ENCODE assay signal across 14 cellular contexts in the genomic region with DNA sequence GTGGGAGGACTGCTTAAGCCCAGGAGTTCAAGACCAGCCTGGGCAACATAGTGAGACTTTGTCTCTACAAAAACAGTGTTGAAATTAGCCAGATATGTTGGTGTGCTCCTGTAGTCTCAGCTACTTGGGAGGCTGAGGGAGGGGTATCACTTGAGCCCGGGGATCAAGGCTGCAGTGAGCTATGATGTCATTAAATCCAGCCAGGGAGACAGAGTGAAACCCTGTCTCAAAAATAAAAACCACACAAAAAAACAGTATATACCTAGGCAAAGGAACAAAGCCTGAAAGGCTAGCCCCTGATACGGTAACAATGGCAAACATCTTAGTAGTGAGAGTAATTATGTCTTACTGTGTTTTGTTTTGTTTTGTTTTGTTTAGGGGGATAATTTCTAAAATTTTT. TPM values are rescaled to one million over a fixed set of nuclear protein-coding genes. Genes with fewer than 3 reads are reported as not detected.
"Had no signal": no experiment of that assay in that cellular context is flagged by ENCODE, and none has a peak within 500 bp of the region (broad histone marks: within the 10 kb centered on the region; RNA-seq: fewer than 3 reads in every experiment).

No MANE protein-coding gene starts in this region.

- DNase-seq: activated B cell treated with CpG ODN at 0.5 μM for 24 hours; activated CD4-positive, alpha-beta T cell treated with anti-CD3 and anti-CD28 coated beads, Interleukin-2, amount 50 U/mL, for 1 hour; activated gamma-delta T cell treated with Interleukin-2 at 50 U/mL for 16 hours; activated naive CD8-positive, alpha-beta T cell treated with anti-CD3 and anti-CD28 coated beads, Interleukin-2, amount 10 ng/mL, durations not matched to agents 7 days and 5 days; activated T-cell treated with anti-CD3 and anti-CD28 coated beads, Interleukin-2, amount 50 U/mL, for 1 hour; central memory CD4-positive, alpha-beta T cell; effector memory CD8-positive, alpha-beta T cell; erythroblast; stimulated activated CD4-positive, alpha-beta T cell treated with anti-CD3 and anti-CD28 coated beads, Interleukin-15, amount 100 ng/mL, for 24 hours; stimulated activated CD4-positive, alpha-beta T cell treated with anti-CD3 and anti-CD28 coated beads, Interleukin-4, amount 100 ng/mL, for 24 hours had no signal

- H3K9me3 ChIP-seq: vagina had no signal

- H3K9me3 Mint-ChIP-seq: activated B cell treated with CpG ODN at 0.5 μM for 24 hours; activated naive CD8-positive, alpha-beta T cell treated with anti-CD3 and anti-CD28 coated beads, Interleukin-2, amount 10 ng/mL, durations not matched to agents 7 days and 5 days; effector memory CD8-positive, alpha-beta T cell; nephron had no signal

- H3K27me3 Mint-ChIP-seq: activated B cell treated with CpG ODN at 0.5 μM for 24 hours; activated naive CD8-positive, alpha-beta T cell treated with anti-CD3 and anti-CD28 coated beads, Interleukin-2, amount 10 ng/mL, durations not matched to agents 7 days and 5 days; effector memory CD8-positive, alpha-beta T cell had no signal

- H3K27ac ChIP-seq: vagina had no signal

- ATAC-seq: effector memory CD8-positive, alpha-beta T cell; SK-N-SH treated with all-trans-retinoic acid at 6 μM for 48 hours had no signal

- H3K27me3 ChIP-seq: vagina had no signal

- H3K4me3 Mint-ChIP-seq: activated B cell treated with CpG ODN at 0.5 μM for 24 hours; activated naive CD8-positive, alpha-beta T cell treated with anti-CD3 and anti-CD28 coated beads, Interleukin-2, amount 10 ng/mL, durations not matched to agents 7 days and 5 days; effector memory CD8-positive, alpha-beta T cell; nephron had no signal

- H3K4me3 ChIP-seq: vagina had no signal

- H3K27ac Mint-ChIP-seq: activated B cell treated with CpG ODN at 0.5 μM for 24 hours; activated naive CD8-positive, alpha-beta T cell treated with anti-CD3 and anti-CD28 coated beads, Interleukin-2, amount 10 ng/mL, durations not matched to agents 7 days and 5 days had no signal

- H3K36me3 ChIP-seq: vagina had no signal

RNA-seq across cellular contexts. Expression of gene DRC3, which starts 38.4 kb away (rescaled TPM):
- total RNA-seq: activated B cell treated with CpG ODN at 0.5 μM for 24 hours; T-helper 1 cell treated with Interleukin-12 subunit alpha and Interleukin-12 subunit beta and Interleukin-4 antibody, amounts not matched to agents 30 ng/mL and 1 ng/mL, for 36 hours had no signal
